ENCODE assay signal across 2 cellular contexts in genomic region chr19:47623151-47623920, GRCh38.
TF ChIP-seq lines count a peak whose summit lies in the region.

No MANE protein-coding gene starts in this region.

TF ChIP-seq in IMR-90, 13 proteins besides CTCF, POLR2A, EP300 and RAD21:
- TF ChIP-seq SMC3 (IDR thresholded peaks at IDR 0.05; ENCODE audit: low read depth, low read length) (no peak), CEBPB (IDR thresholded peaks at IDR 0.05; ENCODE audit: low read depth, low read length) (no peak), USF2 (IDR thresholded peaks at IDR 0.05; ENCODE audit: low read depth, low read length) (no peak), CHD1 (IDR thresholded peaks at IDR 0.05; ENCODE audit: low read depth, low read length) (no peak), NFE2L2 (IDR thresholded peaks at IDR 0.05; ENCODE audit: low read depth, low read length) (no peak), BHLHE40 (IDR thresholded peaks at IDR 0.05; ENCODE audit: low read depth, low read length) (no peak), MAFK (IDR thresholded peaks at IDR 0.05; ENCODE audit: low read depth, low read length) (no peak), RCOR1 (IDR thresholded peaks at IDR 0.05; ENCODE audit: insufficient replicate concordance, low read length) (no peak), MXI1 (IDR thresholded peaks at IDR 0.05; ENCODE audit: borderline replicate concordance, low read depth, low read length) (no peak), MAZ (IDR thresholded peaks at IDR 0.05; ENCODE audit: borderline replicate concordance, low read depth, low read length) (no peak), RFX5 (IDR thresholded peaks at IDR 0.05; ENCODE audit: low read depth, low read length) (no peak), FOS (IDR thresholded peaks at IDR 0.05; ENCODE audit: low read depth, low read length) (no peak), ELK1 (IDR thresholded peaks at IDR 0.05; ENCODE audit: borderline replicate concordance, low read depth, low read length) (no peak)

TF ChIP-seq in H1, 55 proteins besides CTCF, POLR2A, EP300 and RAD21:
- TF ChIP-seq SAP30 (IDR thresholded peaks at IDR 0.05; ENCODE audit: insufficient read depth, insufficient replicate concordance, low read length) (no peak), FOSL1 (IDR thresholded peaks at IDR 0.05; ENCODE audit: insufficient read depth, low read depth, low read length) (no peak), SIRT6 (IDR thresholded peaks at IDR 0.05; ENCODE audit: low read length) (no peak), YY1 (IDR thresholded peaks at IDR 0.05; ENCODE audit: low read depth, low read length) (no peak), SP1 (IDR thresholded peaks at IDR 0.05; ENCODE audit: low read depth, low read length) (no peak), SP2 (IDR thresholded peaks at IDR 0.05; ENCODE audit: low read length) (no peak), EZH2 (IDR thresholded peaks at IDR 0.05; ENCODE audit: low read depth, low read length, severe bottlenecking) (no peak), TCF12 (IDR thresholded peaks at IDR 0.05; ENCODE audit: low read depth, low read length) (no peak), ATF2 (IDR thresholded peaks at IDR 0.05; ENCODE audit: low read length) (no peak)
